In the genomic region with DNA sequence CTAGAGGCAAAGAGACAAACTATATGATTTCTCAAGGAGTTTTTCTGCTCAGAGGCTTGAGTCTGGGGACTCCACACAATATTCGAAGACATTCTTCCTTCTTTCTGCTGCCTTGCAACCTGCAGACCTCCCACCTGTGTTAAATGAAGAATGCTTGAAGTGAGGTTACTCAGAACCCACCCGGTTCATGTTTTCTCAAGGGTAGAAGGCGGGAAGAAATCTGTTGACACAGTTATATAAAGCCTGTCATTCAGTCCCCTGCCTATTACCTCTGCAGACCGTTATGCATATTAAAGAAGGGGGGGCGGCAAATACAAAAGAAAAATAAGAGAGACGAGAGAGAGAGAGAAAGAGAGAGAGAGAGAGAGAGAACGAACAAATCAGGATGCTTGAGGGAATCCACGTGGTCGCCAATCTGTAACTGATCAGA, we compare ENCODE assay signal across 2 cellular contexts.
TF ChIP-seq lines count a peak whose summit lies in the region.

No MANE protein-coding gene starts in this region.

TF ChIP-seq in SK-N-SH, 30 proteins besides CTCF, POLR2A, EP300 and RAD21 (continued from another document):
- TF ChIP-seq, protein P1, sequence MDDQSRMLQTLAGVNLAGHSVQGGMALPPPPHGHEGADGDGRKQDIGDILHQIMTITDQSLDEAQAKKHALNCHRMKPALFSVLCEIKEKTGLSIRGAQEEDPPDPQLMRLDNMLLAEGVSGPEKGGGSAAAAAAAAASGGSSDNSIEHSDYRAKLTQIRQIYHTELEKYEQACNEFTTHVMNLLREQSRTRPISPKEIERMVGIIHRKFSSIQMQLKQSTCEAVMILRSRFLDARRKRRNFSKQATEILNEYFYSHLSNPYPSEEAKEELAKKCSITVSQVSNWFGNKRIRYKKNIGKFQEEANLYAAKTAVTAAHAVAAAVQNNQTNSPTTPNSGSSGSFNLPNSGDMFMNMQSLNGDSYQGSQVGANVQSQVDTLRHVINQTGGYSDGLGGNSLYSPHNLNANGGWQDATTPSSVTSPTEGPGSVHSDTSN (IDR thresholded peaks at IDR 0.05) = no peak
- no peak for TF ChIP-seq ZBTB33 (IDR thresholded peaks at IDR 0.05; ENCODE audit: borderline replicate concordance, low read depth)
- no peak for TF ChIP-seq EZH2phosphoT487 (IDR thresholded peaks at IDR 0.05; ENCODE audit: borderline replicate concordance, low read depth)
- TF ChIP-seq, protein P2, sequence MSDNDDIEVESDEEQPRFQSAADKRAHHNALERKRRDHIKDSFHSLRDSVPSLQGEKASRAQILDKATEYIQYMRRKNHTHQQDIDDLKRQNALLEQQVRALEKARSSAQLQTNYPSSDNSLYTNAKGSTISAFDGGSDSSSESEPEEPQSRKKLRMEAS (IDR thresholded peaks at IDR 0.05; ENCODE audit: low read depth) = peak; percentile 82
- no peak for TF ChIP-seq RXRA (IDR thresholded peaks at IDR 0.05; ENCODE audit: borderline replicate concordance, low read depth)
- TF ChIP-seq CHD2 (IDR thresholded peaks at IDR 0.05; ENCODE audit: low read length, partially characterized antibody) = no peak
- no peak for TF ChIP-seq FOSL2 (IDR thresholded peaks at IDR 0.05; ENCODE audit: borderline replicate concordance, low read depth)
- TF ChIP-seq REST (IDR thresholded peaks at IDR 0.05; ENCODE audit: low read depth, low read length) = no peak
- no peak for TF ChIP-seq USF2 (IDR thresholded peaks at IDR 0.05; ENCODE audit: borderline replicate concordance, low read depth, low read length)
- no peak for TF ChIP-seq GABPA (IDR thresholded peaks at IDR 0.05; ENCODE audit: low read depth)
- no peak for TF ChIP-seq JUND (IDR thresholded peaks at IDR 0.05)
- TF ChIP-seq MXI1 (IDR thresholded peaks at IDR 0.05; ENCODE audit: low read depth, low read length) = peak; percentile 90; the same call in 1 of the 2 replicates
- no peak for TF ChIP-seq TCF12 (IDR thresholded peaks at IDR 0.05)

TF ChIP-seq in SK-N-SH treated with all-trans-retinoic acid at 6 μM for 48 hours, 23 proteins besides CTCF, POLR2A, EP300 and RAD21 (continued from another document):
- no peak for TF ChIP-seq ZC3H10 (CRISPR knock-in tag; IDR thresholded peaks at IDR 0.05)
- no peak for TF ChIP-seq ESRRG (CRISPR knock-in tag; IDR thresholded peaks at IDR 0.05)
- TF ChIP-seq TCF4 (CRISPR knock-in tag; IDR thresholded peaks at IDR 0.05; ENCODE audit: borderline replicate concordance) = no peak
- no peak for TF ChIP-seq RARB (CRISPR knock-in tag; IDR thresholded peaks at IDR 0.05)
- TF ChIP-seq GLIS3 (CRISPR knock-in tag; IDR thresholded peaks at IDR 0.05) = no peak
- TF ChIP-seq ISL1 (CRISPR knock-in tag; IDR thresholded peaks at IDR 0.05) = no peak
- TF ChIP-seq ZFP30 (CRISPR knock-in tag; IDR thresholded peaks at IDR 0.05) = no peak
- TF ChIP-seq BACH2 (CRISPR knock-in tag; IDR thresholded peaks at IDR 0.05; ENCODE audit: borderline replicate concordance) = no peak
- no peak for TF ChIP-seq ZNF70 (CRISPR knock-in tag; IDR thresholded peaks at IDR 0.05)
- no peak for TF ChIP-seq PPARA (CRISPR knock-in tag; IDR thresholded peaks at IDR 0.05; ENCODE audit: borderline replicate concordance)
- no peak for TF ChIP-seq ZNF8 (CRISPR knock-in tag; IDR thresholded peaks at IDR 0.05)
- no peak for TF ChIP-seq CSRNP3 (CRISPR knock-in tag; IDR thresholded peaks at IDR 0.05)
- TF ChIP-seq CREB5 (CRISPR knock-in tag; IDR thresholded peaks at IDR 0.05; ENCODE audit: low read depth) = no peak
TF ChIP-seq in SK-N-SH treated with all-trans-retinoic acid at 6 μM for 48 hours: peak in this region for 0.
